ENCODE assay signal across 8 cellular contexts in the genomic region with DNA sequence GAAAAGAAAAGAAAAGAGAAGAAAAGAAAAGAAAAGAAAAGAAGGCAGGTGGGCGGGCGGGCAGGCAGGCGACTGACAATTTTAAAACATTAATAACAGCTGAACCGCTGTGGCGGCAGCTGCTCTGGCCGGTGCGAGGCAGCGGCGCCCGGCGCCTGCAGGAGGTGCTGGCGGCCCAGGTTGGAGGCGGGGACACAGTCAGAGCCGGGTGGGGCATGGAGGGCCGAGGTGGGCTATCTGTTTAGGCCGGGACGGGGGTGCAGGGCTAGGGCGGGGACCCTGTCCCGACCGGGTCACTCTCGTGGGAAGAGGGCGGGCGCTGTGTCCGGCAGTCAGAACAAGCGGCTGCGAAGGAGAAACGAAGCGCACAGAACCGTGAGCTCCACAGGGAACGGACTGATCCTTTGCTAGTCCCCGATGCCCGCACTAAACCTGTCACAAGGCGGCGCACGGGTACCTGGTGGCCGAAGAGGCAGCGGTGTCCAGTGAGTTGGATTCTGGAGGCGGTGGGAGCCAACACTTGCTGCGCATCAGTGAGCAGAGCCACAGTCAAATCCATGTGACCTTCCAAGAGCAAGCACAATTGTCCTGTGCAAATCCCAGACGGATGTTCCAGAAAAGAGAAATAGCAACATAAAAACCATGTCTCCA. TPM values are rescaled to one million over a fixed set of nuclear protein-coding genes. Genes with fewer than 3 reads are reported as not detected.
DNase-seq lines count a peak whose midpoint lies in the region; ATAC-seq, FAIRE-seq and TF ChIP-seq lines count a peak whose summit lies in the region.

No MANE protein-coding gene starts in this region.

- H3K27me3 ChIP-seq in RWPE2 (ENCODE audit: insufficient read depth, poor library complexity, severe bottlenecking) (peaks cover 30% of the 10 kb centered on the region), neuron (ENCODE audit: insufficient read depth, low read length) (peaks cover 5% of the 10 kb centered on the region), thymus (ENCODE audit: control insufficient read depth, insufficient read depth) (peaks cover 4% of the 10 kb centered on the region)

- 3% methylated on average over 40 of the region's 40 CpGs for whole genome bisulfite sequencing in thymus

- FAIRE-seq in H54 (lab: Jason Lieb, UNC) = peak; percentile 85

- peaks cover 3% of the 10 kb centered on the region for H3K4me1 ChIP-seq in RWPE2 (ENCODE audit: insufficient read depth, poor library complexity, severe bottlenecking)
- H3K4me1 ChIP-seq in neuron (ENCODE audit: insufficient read depth, low read length) = peaks cover 5% of the 10 kb centered on the region
- H3K4me1 ChIP-seq in thymus (ENCODE audit: control insufficient read depth, insufficient read depth, low read length) = no peaks in the 10 kb centered on the region

- H3K27ac ChIP-seq in RWPE2 (ENCODE audit: poor library complexity, severe bottlenecking) (no peak overlapping the region), thymus (ENCODE audit: low read depth) (no peak overlapping the region)

- H3K36me3 ChIP-seq in RWPE2 (ENCODE audit: low read depth) (no peaks in the 10 kb centered on the region), neuron (ENCODE audit: insufficient read depth, low read length) (no peaks in the 10 kb centered on the region), thymus (ENCODE audit: control insufficient read depth, insufficient read depth) (no peaks in the 10 kb centered on the region)

- in situ Hi-C loops in G401 (cut with HindIII; ENCODE audit: low sequenced_read_pairs) = no loop called here

- DNase-seq in G401 (ENCODE audit: low spot score) (peak; percentile 82), H54 (ENCODE audit: insufficient read length, low spot score) (peak; percentile 82), Kasumi-1 (lab: John Stamatoyannopoulos, UW) (peak; percentile 68 to 70), RWPE2 (ENCODE audit: low spot score) (peak; percentile 71), germinal center (ENCODE audit: low spot score) (peak; percentile 75)
- DNase-seq in activated naive CD4-positive, alpha-beta T cell treated with anti-CD3 and anti-CD28 coated beads, Interleukin-2, amount 50 U/mL, for 16 hours = peak; percentile 52

- H2AFZ ChIP-seq in neuron (ENCODE audit: low read depth, low read length) = peak overlapping the region; percentile 65

- no peak for TF ChIP-seq POLR2A in H54 (IDR thresholded peaks at IDR 0.05; ENCODE audit: low read depth, low read length)

- H3K4me3 ChIP-seq in RWPE2 (ENCODE audit: severe bottlenecking) (peak overlapping the region; percentile 31), neuron (ENCODE audit: low read length) (peak overlapping the region; percentile 53), thymus (ENCODE audit: low read length) (peak overlapping the region; percentile 35)

- peak; percentile 89 for ATAC-seq in RWPE2 (ENCODE audit: low read depth)

- H3K9me3 ChIP-seq in RWPE2 (ENCODE audit: severe bottlenecking) = no peaks in the 10 kb centered on the region
- H3K9me3 ChIP-seq in neuron (ENCODE audit: low read length) = no peaks in the 10 kb centered on the region
- H3K9me3 ChIP-seq in thymus (ENCODE audit: control insufficient read depth) = no peaks in the 10 kb centered on the region

- peak; percentile 84 for TF ChIP-seq CTCF in RWPE2 (IDR thresholded peaks at IDR 0.05; ENCODE audit: poor library complexity, severe bottlenecking)

RNA-seq across cellular contexts. Expression of a gene that starts 13.6 kb away (rescaled TPM):
- total RNA-seq in G401 (2014; rRNA removed; shearing (Covaris generic)) = not detected in 2 replicates
- polyA plus RNA-seq in thymus = 9.1 TPM

RNA-seq across cellular contexts. Expression of a gene that starts 50.5 kb away (rescaled TPM):
- 12.8 and 23.6 TPM in 2 replicates for total RNA-seq in G401 (2014; rRNA removed; shearing (Covaris generic))
- 13.6 TPM for polyA plus RNA-seq in thymus

RNA-seq across cellular contexts. Expression of a gene that starts 50.8 kb away (rescaled TPM):
- 30.0 and 36.4 TPM in 2 replicates for total RNA-seq in G401 (2014; rRNA removed; shearing (Covaris generic))
- polyA plus RNA-seq in thymus = 13.5 TPM
